Comparison of ENCODE assay signal across 26 cellular contexts in genomic region chr16:6104423-6104822, GRCh38.
"Had no signal": no experiment of that assay in that cellular context is flagged by ENCODE, and none has a peak within 500 bp of the region (broad histone marks: within the 10 kb centered on the region; RNA-seq: fewer than 3 reads in every experiment).

No MANE protein-coding gene starts in this region.

- H3K36me3 ChIP-seq: MG63 had no signal

- H3K36me3 Mint-ChIP-seq: activated CD8-positive, alpha-beta memory T cell treated with anti-CD3 and anti-CD28 coated beads, Interleukin-2, amount 10 ng/mL, durations not matched to agents 7 days and 5 days; activated naive CD4-positive, alpha-beta T cell treated with anti-CD3 and anti-CD28 coated beads, Interleukin-2, amount 50 U/mL, for 72 hours had no signal

- H3K9me3 ChIP-seq: MG63 had no signal

- H3K27me3 Mint-ChIP-seq: activated CD8-positive, alpha-beta memory T cell treated with anti-CD3 and anti-CD28 coated beads, Interleukin-2, amount 10 ng/mL, durations not matched to agents 7 days and 5 days; activated naive CD8-positive, alpha-beta T cell treated with anti-CD3 and anti-CD28 coated beads, Interleukin-2, amount 50 U/mL, for 24 hours; activated T-cell treated with anti-CD3 and anti-CD28 coated beads, Interleukin-2, amount 50 U/mL, for 24 hours had no signal

- H3K4me3 ChIP-seq: MG63 had no signal

- DNase-seq: activated CD4-positive, alpha-beta T cell treated with anti-CD3 and anti-CD28 coated beads for 48 hours; activated CD4-positive, alpha-beta T cell treated with anti-CD3 and anti-CD28 coated beads, Interleukin-2, amount 50 U/mL, for 4 hours; activated CD4-positive, CD25-positive, alpha-beta regulatory T cell treated with anti-CD3 and anti-CD28 coated beads, Interleukin-2, amount 50 U/mL, for 72 hours; activated CD8-positive, alpha-beta memory T cell treated with anti-CD3 and anti-CD28 coated beads, Interleukin-2, amount 10 ng/mL, durations not matched to agents 7 days and 5 days; activated effector memory CD4-positive, alpha-beta T cell treated with Interleukin-2 at 50 U/mL for 16 hours; activated naive CD4-positive, alpha-beta T cell treated with Interleukin-2 at 50 U/mL for 16 hours; activated naive CD8-positive, alpha-beta T cell treated with anti-CD3 and anti-CD28 coated beads, Interleukin-2, amount 50 U/mL, for 24 hours; activated T-cell treated with anti-CD3 and anti-CD28 coated beads, Interleukin-2, amount 50 U/mL, for 24 hours; amniotic stem cell; cerebellar nuclear complex; KG1; MG63; NCI-H1105; NCI-H1436; NCI-H187 treated with DMSO at 0.1 percent for 48 hours; NCI-H2171; NCI-H2227 treated with DMSO at 0.1 percent for 48 hours; NCI-H69; NK-92 treated with Interleukin-12 subunit alpha and Interleukin-12 subunit beta, amount 100 ng/mL, for 24 hours; OCI-M1; SHP77 treated with DMSO at 0.1 percent for 48 hours had no signal

- H3K27ac Mint-ChIP-seq: activated CD8-positive, alpha-beta memory T cell treated with anti-CD3 and anti-CD28 coated beads, Interleukin-2, amount 10 ng/mL, durations not matched to agents 7 days and 5 days; activated naive CD4-positive, alpha-beta T cell treated with anti-CD3 and anti-CD28 coated beads, Interleukin-2, amount 50 U/mL, for 72 hours; activated naive CD8-positive, alpha-beta T cell treated with anti-CD3 and anti-CD28 coated beads, Interleukin-2, amount 50 U/mL, for 24 hours; activated T-cell treated with anti-CD3 and anti-CD28 coated beads, Interleukin-2, amount 50 U/mL, for 24 hours; activated T-helper 1 cell treated with anti-CD3 and anti-CD28 coated beads, Interleukin-12 subunit alpha, Interleukin-12 subunit beta, Interleukin-2, Interleukin-4 antibody, amounts not matched to agents 30 ng/mL and 10 ng/mL and 1 ng/mL, durations not matched to agents 14 hours and 24 hours and 36 hours; T-helper 1 cell treated with Interleukin-12 subunit alpha and Interleukin-12 subunit beta and Interleukin-4 antibody, amounts not matched to agents 30 μg/mL and 1 μg/mL, for 36 hours; WTC11 had no signal

- H3K4me3 Mint-ChIP-seq: activated CD8-positive, alpha-beta memory T cell treated with anti-CD3 and anti-CD28 coated beads, Interleukin-2, amount 10 ng/mL, durations not matched to agents 7 days and 5 days; activated naive CD8-positive, alpha-beta T cell treated with anti-CD3 and anti-CD28 coated beads, Interleukin-2, amount 50 U/mL, for 24 hours; activated T-cell treated with anti-CD3 and anti-CD28 coated beads, Interleukin-2, amount 50 U/mL, for 24 hours; activated T-helper 1 cell treated with anti-CD3 and anti-CD28 coated beads, Interleukin-12 subunit alpha, Interleukin-12 subunit beta, Interleukin-2, Interleukin-4 antibody, amounts not matched to agents 30 ng/mL and 10 ng/mL and 1 ng/mL, durations not matched to agents 14 hours and 24 hours and 36 hours; T-helper 1 cell treated with Interleukin-12 subunit alpha and Interleukin-12 subunit beta and Interleukin-4 antibody, amounts not matched to agents 30 μg/mL and 1 μg/mL, for 36 hours; WTC11 had no signal

- H3K4me1 Mint-ChIP-seq: activated CD8-positive, alpha-beta memory T cell treated with anti-CD3 and anti-CD28 coated beads, Interleukin-2, amount 10 ng/mL, durations not matched to agents 7 days and 5 days; activated naive CD8-positive, alpha-beta T cell treated with anti-CD3 and anti-CD28 coated beads, Interleukin-2, amount 50 U/mL, for 24 hours; WTC11 had no signal

- ATAC-seq: activated CD8-positive, alpha-beta memory T cell treated with anti-CD3 and anti-CD28 coated beads, Interleukin-2, amount 10 ng/mL, durations not matched to agents 7 days and 5 days; activated naive CD4-positive, alpha-beta T cell treated with anti-CD3 and anti-CD28 coated beads, Interleukin-2, amount 50 U/mL, for 72 hours; activated naive CD8-positive, alpha-beta T cell treated with anti-CD3 and anti-CD28 coated beads, Interleukin-2, amount 50 U/mL, for 24 hours; Panc1; WTC11 had no signal

- H3K27me3 ChIP-seq: MG63 had no signal
